8 cellular contexts compared by ENCODE assay signal in the genomic region with DNA sequence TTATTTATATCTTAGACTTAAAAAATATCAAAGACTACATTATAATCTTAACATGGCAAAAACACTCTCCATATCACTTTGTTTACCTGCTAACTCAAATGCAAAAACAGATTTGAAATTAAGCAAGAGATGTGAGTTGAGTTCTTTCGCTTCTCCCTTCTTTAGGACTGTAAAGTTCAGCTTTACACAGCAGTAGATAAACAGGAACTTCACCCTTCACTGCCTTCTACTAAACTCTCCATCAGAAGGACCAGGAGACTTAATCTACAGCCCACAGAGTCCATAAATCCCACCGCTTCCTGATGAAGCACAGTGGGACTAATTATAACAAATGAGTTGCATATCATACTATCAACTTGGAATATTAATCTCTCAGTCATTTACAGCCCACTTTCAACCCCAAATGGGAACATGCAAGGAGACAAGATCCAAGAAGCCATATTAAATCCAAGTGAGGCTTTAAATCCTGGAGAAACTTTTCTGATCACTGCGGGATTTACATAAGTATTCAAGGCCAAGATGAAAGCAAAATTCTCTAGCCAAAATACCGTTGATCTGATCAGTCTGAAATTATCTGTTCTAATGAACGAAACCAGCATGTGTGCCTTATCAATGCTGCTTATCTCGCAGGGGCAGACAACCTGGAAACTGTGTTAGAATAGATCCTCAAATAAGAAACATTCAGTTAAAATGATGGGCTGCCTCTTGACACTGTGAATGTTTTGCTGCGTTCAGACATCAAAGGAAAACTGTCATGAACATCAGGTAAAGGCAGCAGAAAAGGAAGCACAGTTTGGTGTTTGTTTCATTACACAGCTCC. TPM values are rescaled to one million over a fixed set of nuclear protein-coding genes. Genes with fewer than 3 reads are reported as not detected.
DNase-seq lines count a peak whose midpoint lies in the region; ATAC-seq, FAIRE-seq and TF ChIP-seq lines count a peak whose summit lies in the region.

No MANE protein-coding gene starts in this region.

- peak overlapping the region in 2 of 4 donors; percentile 70 to 80 for H3K27ac ChIP-seq in pancreas

- no peaks in the 10 kb centered on the region for H3K27me3 ChIP-seq in pancreas

- no peak for TF ChIP-seq CTCF in pancreas (IDR thresholded peaks at IDR 0.05)

- no peak for ATAC-seq in stimulated activated naive CD8-positive, alpha-beta T cell treated with anti-CD3 and anti-CD28 coated beads, Interleukin-15, Interleukin-2, amounts not matched to agents 100 U/mL and 50 U/mL, for 24 hours
- ATAC-seq in SK-N-SH treated with all-trans-retinoic acid at 6 μM for 48 hours = peak; percentile 8
- peak in 1 of 4 donors; percentile 3 for ATAC-seq in pancreas

- TF ChIP-seq POLR2A in erythroblast (IDR thresholded peaks at IDR 0.05; ENCODE audit: low read length) = no peak

- H3K9me3 Mint-ChIP-seq in stimulated activated naive CD8-positive, alpha-beta T cell treated with anti-CD3 and anti-CD28 coated beads, Interleukin-15, Interleukin-2, amounts not matched to agents 100 ng/mL and 50 ng/mL, for 24 hours = no peaks in the 10 kb centered on the region

- DNase-seq in stimulated activated naive CD8-positive, alpha-beta T cell treated with anti-CD3 and anti-CD28 coated beads, Interleukin-15, Interleukin-2, amounts not matched to agents 100 U/mL and 50 U/mL, for 24 hours = no peak
- DNase-seq in erythroblast (lab: John Stamatoyannopoulos, UW) = peak; percentile 67 to 86
- DNase-seq in pancreas = no peak
- DNase-seq in stimulated activated CD4-positive, alpha-beta T cell treated with anti-CD3 and anti-CD28 coated beads, Interleukin-4, amount 100 ng/mL, for 4 hours = no peak
- no peak for DNase-seq in NCI-H1694 (lab: John Stamatoyannopoulos, UW)
- DNase-seq in iPS-NIHi11 (ENCODE audit: low spot score) = no peak

- no peaks in the 10 kb centered on the region for H3K9me3 ChIP-seq in pancreas

- peak overlapping the region; percentile 76 for H3K27ac Mint-ChIP-seq in stimulated activated naive CD8-positive, alpha-beta T cell treated with anti-CD3 and anti-CD28 coated beads, Interleukin-15, Interleukin-2, amounts not matched to agents 100 ng/mL and 50 ng/mL, for 24 hours

- intact Hi-C loops in pancreas (cut with DNase I) = no loop called here

- no peak for FAIRE-seq in pancreas (lab: Jason Lieb, UNC)

- H3K27me3 Mint-ChIP-seq in stimulated activated naive CD8-positive, alpha-beta T cell treated with anti-CD3 and anti-CD28 coated beads, Interleukin-15, Interleukin-2, amounts not matched to agents 100 ng/mL and 50 ng/mL, for 24 hours = no peaks in the 10 kb centered on the region

- peak overlapping the region; percentile 93 to 99 (median 96) for H3K4me3 ChIP-seq in pancreas

- WGBS in pancreas, 2 donors = 15 to 16% methylated on average over 7 of the region's 7 CpGs

- peaks cover 21 to 36% (median 23%) of the 10 kb centered on the region in 3 donors for H3K4me1 ChIP-seq in pancreas

- H3K4me1 Mint-ChIP-seq in stimulated activated naive CD8-positive, alpha-beta T cell treated with anti-CD3 and anti-CD28 coated beads, Interleukin-15, Interleukin-2, amounts not matched to agents 100 ng/mL and 50 ng/mL, for 24 hours (ENCODE audit: low read depth) = peaks cover 50% of the 10 kb centered on the region

- H3K36me3 Mint-ChIP-seq in stimulated activated naive CD8-positive, alpha-beta T cell treated with anti-CD3 and anti-CD28 coated beads, Interleukin-15, Interleukin-2, amounts not matched to agents 100 ng/mL and 50 ng/mL, for 24 hours (ENCODE audit: low read depth) = no peaks in the 10 kb centered on the region

- peak overlapping the region; percentile 88 for H3K4me3 Mint-ChIP-seq in stimulated activated naive CD8-positive, alpha-beta T cell treated with anti-CD3 and anti-CD28 coated beads, Interleukin-15, Interleukin-2, amounts not matched to agents 100 ng/mL and 50 ng/mL, for 24 hours

- no peaks in the 10 kb centered on the region for H3K36me3 ChIP-seq in pancreas

TF ChIP-seq in SK-N-SH treated with all-trans-retinoic acid at 6 μM for 48 hours, 23 proteins besides CTCF, POLR2A, EP300 and RAD21:
- TF ChIP-seq, protein P1, sequence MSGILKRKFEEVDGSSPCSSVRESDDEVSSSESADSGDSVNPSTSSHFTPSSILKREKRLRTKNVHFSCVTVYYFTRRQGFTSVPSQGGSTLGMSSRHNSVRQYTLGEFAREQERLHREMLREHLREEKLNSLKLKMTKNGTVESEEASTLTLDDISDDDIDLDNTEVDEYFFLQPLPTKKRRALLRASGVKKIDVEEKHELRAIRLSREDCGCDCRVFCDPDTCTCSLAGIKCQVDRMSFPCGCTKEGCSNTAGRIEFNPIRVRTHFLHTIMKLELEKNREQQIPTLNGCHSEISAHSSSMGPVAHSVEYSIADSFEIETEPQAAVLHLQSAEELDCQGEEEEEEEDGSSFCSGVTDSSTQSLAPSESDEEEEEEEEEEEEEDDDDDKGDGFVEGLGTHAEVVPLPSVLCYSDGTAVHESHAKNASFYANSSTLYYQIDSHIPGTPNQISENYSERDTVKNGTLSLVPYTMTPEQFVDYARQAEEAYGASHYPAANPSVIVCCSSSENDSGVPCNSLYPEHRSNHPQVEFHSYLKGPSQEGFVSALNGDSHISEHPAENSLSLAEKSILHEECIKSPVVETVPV (CRISPR knock-in tag; IDR thresholded peaks at IDR 0.05) = no peak
- TF ChIP-seq ZFP30 (CRISPR knock-in tag; IDR thresholded peaks at IDR 0.05) (no peak), ARNTL (CRISPR knock-in tag; IDR thresholded peaks at IDR 0.05; ENCODE audit: borderline replicate concordance, low read depth) (no peak), GLIS3 (CRISPR knock-in tag; IDR thresholded peaks at IDR 0.05) (no peak), TOX (CRISPR knock-in tag; IDR thresholded peaks at IDR 0.05; ENCODE audit: borderline replicate concordance) (no peak), ESRRG (CRISPR knock-in tag; IDR thresholded peaks at IDR 0.05) (no peak), SNAI2 (CRISPR knock-in tag; IDR thresholded peaks at IDR 0.05) (no peak), RARB (CRISPR knock-in tag; IDR thresholded peaks at IDR 0.05) (no peak), BACH2 (CRISPR knock-in tag; IDR thresholded peaks at IDR 0.05; ENCODE audit: borderline replicate concordance) (no peak), ZNF565 (CRISPR knock-in tag; conservative IDR thresholded peaks at IDR 0.05; ENCODE audit: low read depth) (no peak), PPARA (CRISPR knock-in tag; IDR thresholded peaks at IDR 0.05; ENCODE audit: borderline replicate concordance) (no peak), ZNF8 (CRISPR knock-in tag; IDR thresholded peaks at IDR 0.05) (no peak), ZC3H10 (CRISPR knock-in tag; IDR thresholded peaks at IDR 0.05) (no peak), TCF4 (CRISPR knock-in tag; IDR thresholded peaks at IDR 0.05; ENCODE audit: borderline replicate concordance) (no peak), CSDC2 (CRISPR knock-in tag; IDR thresholded peaks at IDR 0.05) (no peak), ZFP3 (CRISPR knock-in tag; IDR thresholded peaks at IDR 0.05) (no peak)
- TF ChIP-seq, protein P2, sequence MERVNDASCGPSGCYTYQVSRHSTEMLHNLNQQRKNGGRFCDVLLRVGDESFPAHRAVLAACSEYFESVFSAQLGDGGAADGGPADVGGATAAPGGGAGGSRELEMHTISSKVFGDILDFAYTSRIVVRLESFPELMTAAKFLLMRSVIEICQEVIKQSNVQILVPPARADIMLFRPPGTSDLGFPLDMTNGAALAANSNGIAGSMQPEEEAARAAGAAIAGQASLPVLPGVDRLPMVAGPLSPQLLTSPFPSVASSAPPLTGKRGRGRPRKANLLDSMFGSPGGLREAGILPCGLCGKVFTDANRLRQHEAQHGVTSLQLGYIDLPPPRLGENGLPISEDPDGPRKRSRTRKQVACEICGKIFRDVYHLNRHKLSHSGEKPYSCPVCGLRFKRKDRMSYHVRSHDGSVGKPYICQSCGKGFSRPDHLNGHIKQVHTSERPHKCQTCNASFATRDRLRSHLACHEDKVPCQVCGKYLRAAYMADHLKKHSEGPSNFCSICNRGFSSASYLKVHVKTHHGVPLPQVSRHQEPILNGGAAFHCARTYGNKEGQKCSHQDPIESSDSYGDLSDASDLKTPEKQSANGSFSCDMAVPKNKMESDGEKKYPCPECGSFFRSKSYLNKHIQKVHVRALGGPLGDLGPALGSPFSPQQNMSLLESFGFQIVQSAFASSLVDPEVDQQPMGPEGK (CRISPR knock-in tag; IDR thresholded peaks at IDR 0.05; ENCODE audit: borderline replicate concordance) = no peak
- TF ChIP-seq, protein P3, sequence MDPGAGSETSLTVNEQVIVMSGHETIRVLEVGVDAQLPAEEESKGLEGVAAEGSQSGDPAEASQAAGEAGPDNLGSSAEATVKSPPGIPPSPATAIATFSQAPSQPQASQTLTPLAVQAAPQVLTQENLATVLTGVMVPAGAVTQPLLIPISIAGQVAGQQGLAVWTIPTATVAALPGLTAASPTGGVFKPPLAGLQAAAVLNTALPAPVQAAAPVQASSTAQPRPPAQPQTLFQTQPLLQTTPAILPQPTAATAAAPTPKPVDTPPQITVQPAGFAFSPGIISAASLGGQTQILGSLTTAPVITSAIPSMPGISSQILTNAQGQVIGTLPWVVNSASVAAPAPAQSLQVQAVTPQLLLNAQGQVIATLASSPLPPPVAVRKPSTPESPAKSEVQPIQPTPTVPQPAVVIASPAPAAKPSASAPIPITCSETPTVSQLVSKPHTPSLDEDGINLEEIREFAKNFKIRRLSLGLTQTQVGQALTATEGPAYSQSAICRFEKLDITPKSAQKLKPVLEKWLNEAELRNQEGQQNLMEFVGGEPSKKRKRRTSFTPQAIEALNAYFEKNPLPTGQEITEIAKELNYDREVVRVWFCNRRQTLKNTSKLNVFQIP (CRISPR knock-in tag; IDR thresholded peaks at IDR 0.05; ENCODE audit: borderline replicate concordance, low read depth) = no peak
- TF ChIP-seq, protein P4, sequence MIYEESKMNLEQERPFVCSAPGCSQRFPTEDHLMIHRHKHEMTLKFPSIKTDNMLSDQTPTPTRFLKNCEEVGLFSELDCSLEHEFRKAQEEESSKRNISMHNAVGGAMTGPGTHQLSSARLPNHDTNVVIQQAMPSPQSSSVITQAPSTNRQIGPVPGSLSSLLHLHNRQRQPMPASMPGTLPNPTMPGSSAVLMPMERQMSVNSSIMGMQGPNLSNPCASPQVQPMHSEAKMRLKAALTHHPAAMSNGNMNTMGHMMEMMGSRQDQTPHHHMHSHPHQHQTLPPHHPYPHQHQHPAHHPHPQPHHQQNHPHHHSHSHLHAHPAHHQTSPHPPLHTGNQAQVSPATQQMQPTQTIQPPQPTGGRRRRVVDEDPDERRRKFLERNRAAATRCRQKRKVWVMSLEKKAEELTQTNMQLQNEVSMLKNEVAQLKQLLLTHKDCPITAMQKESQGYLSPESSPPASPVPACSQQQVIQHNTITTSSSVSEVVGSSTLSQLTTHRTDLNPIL (CRISPR knock-in tag; IDR thresholded peaks at IDR 0.05; ENCODE audit: low read depth) = no peak

RNA-seq across cellular contexts. Expression of a gene that starts 1.6 kb away (rescaled TPM):
- total RNA-seq in pancreas = 10 to 100 TPM; 43.9 to 64.2 (median 52.8) TPM
- polyA plus RNA-seq in pancreas = 10 to 100 TPM; 29.2 to 37.4 TPM

RNA-seq across cellular contexts. Expression of a gene that starts 27.3 kb away (rescaled TPM):
- 10 to 100 TPM; 36.1 to 57.6 (median 49.6) TPM for total RNA-seq in pancreas
- polyA plus RNA-seq in pancreas = 10 to 100 TPM in 1 of 2 donors, 1 to 10 TPM in 1; 7.9 to 17.8 TPM

RNA-seq across cellular contexts. Expression of a gene that starts 27.6 kb away (rescaled TPM):
- 10 to 100 TPM in 4 of 6 donors, 1 to 10 TPM in 2; 5.9 to 14.0 (median 11.7) TPM for total RNA-seq in pancreas
- 1 to 10 TPM; 3.2 to 6.6 TPM for polyA plus RNA-seq in pancreas

Comparison
In these comparisons a context has a peak if more than half of its experiments do, and no peak if none do; other contexts are left out.
1. DNase-seq: peak in erythroblast (2 of 2); none in stimulated activated naive CD8-positive, alpha-beta T cell treated with anti-CD3 and anti-CD28 coated beads, Interleukin-15, Interleukin-2, amounts not matched to agents 100 U/mL and 50 U/mL, for 24 hours (single experiment), pancreas (0 of 6), stimulated activated CD4-positive, alpha-beta T cell treated with anti-CD3 and anti-CD28 coated beads, Interleukin-4, amount 100 ng/mL, for 4 hours (0 of 2), NCI-H1694 (single experiment) and iPS-NIHi11 (single experiment).